Comparison of ENCODE assay signal across 9 cellular contexts in genomic region chrX:53279296-53280237, GRCh38. TPM values are rescaled to one million over a fixed set of nuclear protein-coding genes. Genes with fewer than 3 reads are reported as not detected.
DNase-seq lines count a peak whose midpoint lies in the region; ATAC-seq and TF ChIP-seq lines count a peak whose summit lies in the region.
"Had no signal": no experiment of that assay in that cellular context is flagged by ENCODE, and none has a peak within 500 bp of the region (broad histone marks: within the 10 kb centered on the region; RNA-seq: fewer than 3 reads in every experiment).

No MANE protein-coding gene starts in this region.

- WGBS in esophagus squamous epithelium, 2 donors: 43 to 58% methylated on average over 9 to 14 of the region's 14 CpGs

- H3K9me3 ChIP-seq in esophagus squamous epithelium: no peaks in the 10 kb centered on the region

- intact Hi-C loops in esophagus squamous epithelium (cut with DNase I): no loop called here

- H3K36me3 ChIP-seq in esophagus squamous epithelium: no peaks in the 10 kb centered on the region

- H3K27ac ChIP-seq in RWPE1: peak overlapping the region; percentile 97
- no peak overlapping the region for H3K27ac ChIP-seq in esophagus squamous epithelium

- POLR2A ChIA-PET in RWPE1 (lab: Yijun Ruan, JAX; ENCODE audit: low non-redundant PET): no interaction called here

- peak overlapping the region; percentile 18 to 39 for H3K4me3 Mint-ChIP-seq in activated T-cell treated with anti-CD3 and anti-CD28 coated beads, Interleukin-2, amount 50 U/mL, for 72 hours
- no peak overlapping the region for H3K4me3 Mint-ChIP-seq in activated T-cell treated with anti-CD3 and anti-CD28 coated beads, Interleukin-2, amount 50 U/mL, for 24 hours

- CTCF ChIA-PET in RWPE1 (lab: Yijun Ruan, JAX): no interaction called here

- no peaks in the 10 kb centered on the region for H3K36me3 Mint-ChIP-seq in activated T-cell treated with anti-CD3 and anti-CD28 coated beads, Interleukin-2, amount 50 U/mL, for 72 hours (ENCODE audit: insufficient read depth in 2 of 2)
- H3K36me3 Mint-ChIP-seq in activated T-cell treated with anti-CD3 and anti-CD28 coated beads, Interleukin-2, amount 50 U/mL, for 24 hours (ENCODE audit: low read depth): no peaks in the 10 kb centered on the region

- peaks cover 6% of the 10 kb centered on the region for H3K4me1 Mint-ChIP-seq in activated T-cell treated with anti-CD3 and anti-CD28 coated beads, Interleukin-2, amount 50 U/mL, for 72 hours (ENCODE audit: low read depth)
- peaks cover 6% of the 10 kb centered on the region for H3K4me1 Mint-ChIP-seq in activated T-cell treated with anti-CD3 and anti-CD28 coated beads, Interleukin-2, amount 50 U/mL, for 24 hours (ENCODE audit: low read depth)

- H3K27ac Mint-ChIP-seq in activated T-cell treated with anti-CD3 and anti-CD28 coated beads, Interleukin-2, amount 50 U/mL, for 72 hours: peak overlapping the region; percentile 30
- H3K27ac Mint-ChIP-seq in activated T-cell treated with anti-CD3 and anti-CD28 coated beads, Interleukin-2, amount 50 U/mL, for 24 hours: no peak overlapping the region

- TF ChIP-seq CTCF in RWPE1 (conservative IDR thresholded peaks at IDR 0.05; ENCODE audit: low read depth): no peak
- no peak for TF ChIP-seq CTCF in esophagus squamous epithelium (IDR thresholded peaks at IDR 0.05)

- peak overlapping the region in 3 of 4 donors; percentile 42 to 64 (median 45) for H3K4me3 ChIP-seq in esophagus squamous epithelium

- H3K4me1 ChIP-seq in esophagus squamous epithelium: peaks cover 12 to 43% (median 16%) of the 10 kb centered on the region in 3 donors

- no peaks in the 10 kb centered on the region for H3K9me3 Mint-ChIP-seq in activated T-cell treated with anti-CD3 and anti-CD28 coated beads, Interleukin-2, amount 50 U/mL, for 72 hours
- no peaks in the 10 kb centered on the region for H3K9me3 Mint-ChIP-seq in activated T-cell treated with anti-CD3 and anti-CD28 coated beads, Interleukin-2, amount 50 U/mL, for 24 hours

- peak; percentile 20 to 28 for DNase-seq in activated T-cell treated with anti-CD3 and anti-CD28 coated beads, Interleukin-2, amount 50 U/mL, for 72 hours
- no peak for DNase-seq in activated T-cell treated with anti-CD3 and anti-CD28 coated beads, Interleukin-2, amount 50 U/mL, for 24 hours
- DNase-seq in RWPE1 (ENCODE audit: low spot score) (no peak), esophagus squamous epithelium (lab: John Stamatoyannopoulos, UW) (no peak), C1 segment of cervical spinal cord (lab: John Stamatoyannopoulos, UW) (no peak), NCI-H2107 (lab: John Stamatoyannopoulos, UW) (no peak)
- peak; percentile 32 for DNase-seq in stimulated activated naive CD8-positive, alpha-beta T cell treated with anti-CD3 and anti-CD28 coated beads, Interleukin-15, Interleukin-2, amounts not matched to agents 100 U/mL and 50 U/mL, for 24 hours
- DNase-seq: kidney glomerular epithelial cell had no signal

- no peak for TF ChIP-seq POLR2A in esophagus squamous epithelium (IDR thresholded peaks at IDR 0.05)

- H3K27me3 ChIP-seq in esophagus squamous epithelium: no peaks in the 10 kb centered on the region

- peaks cover 35% of the 10 kb centered on the region for H3K27me3 Mint-ChIP-seq in activated T-cell treated with anti-CD3 and anti-CD28 coated beads, Interleukin-2, amount 50 U/mL, for 72 hours (ENCODE audit: low read depth)
- peaks cover 43% of the 10 kb centered on the region for H3K27me3 Mint-ChIP-seq in activated T-cell treated with anti-CD3 and anti-CD28 coated beads, Interleukin-2, amount 50 U/mL, for 24 hours

- ATAC-seq in activated T-cell treated with anti-CD3 and anti-CD28 coated beads, Interleukin-2, amount 50 U/mL, for 72 hours (replicated peaks in 1 of 2): peak; percentile 36 to 64
- no peak for ATAC-seq in stimulated activated naive CD8-positive, alpha-beta T cell treated with anti-CD3 and anti-CD28 coated beads, Interleukin-15, Interleukin-2, amounts not matched to agents 100 U/mL and 50 U/mL, for 24 hours
- ATAC-seq in GM18861 (IDR thresholded peaks at IDR 0.05; ENCODE audit: unreplicated experiment): no peak

RNA-seq across cellular contexts. Expression of gene IQSEC2, which starts 1.8 kb away (rescaled TPM):
- 1 to 10 TPM in 1 of 2 donors, under 1 TPM in 1; 0.56 to 1.3 TPM for total RNA-seq in activated T-cell treated with anti-CD3 and anti-CD28 coated beads, Interleukin-2, amount 50 U/mL, for 72 hours
- 10 to 100 TPM in 3 of 4 donors, 1 to 10 TPM in 1; 6.9 to 12.7 (median 10.4) TPM for total RNA-seq in esophagus squamous epithelium

RNA-seq across cellular contexts. Expression of gene KDM5C, which starts 54.6 kb away (rescaled TPM):
- 100 to 1,000 TPM; 105 to 151 TPM for total RNA-seq in activated T-cell treated with anti-CD3 and anti-CD28 coated beads, Interleukin-2, amount 50 U/mL, for 72 hours
- total RNA-seq in esophagus squamous epithelium: 100 to 1,000 TPM in 1 of 4 donors, 10 to 100 TPM in 3; 74.2 to 108 (median 80.2) TPM

Comparison
In these comparisons a context has a peak if more than half of its experiments do, and no peak if none do; other contexts are left out.
1. DNase-seq: peak in activated T-cell treated with anti-CD3 and anti-CD28 coated beads, Interleukin-2, amount 50 U/mL, for 72 hours (2 of 2) and stimulated activated naive CD8-positive, alpha-beta T cell treated with anti-CD3 and anti-CD28 coated beads, Interleukin-15, Interleukin-2, amounts not matched to agents 100 U/mL and 50 U/mL, for 24 hours (single experiment); none in activated T-cell treated with anti-CD3 and anti-CD28 coated beads, Interleukin-2, amount 50 U/mL, for 24 hours (single experiment), RWPE1 (single experiment), esophagus squamous epithelium (single experiment), C1 segment of cervical spinal cord (0 of 14) and NCI-H2107 (single experiment).
2. ATAC-seq: peak in activated T-cell treated with anti-CD3 and anti-CD28 coated beads, Interleukin-2, amount 50 U/mL, for 72 hours (2 of 2); none in stimulated activated naive CD8-positive, alpha-beta T cell treated with anti-CD3 and anti-CD28 coated beads, Interleukin-15, Interleukin-2, amounts not matched to agents 100 U/mL and 50 U/mL, for 24 hours (single experiment) and GM18861 (single experiment).